ENCODE assay signal across 8 cellular contexts in the genomic region with DNA sequence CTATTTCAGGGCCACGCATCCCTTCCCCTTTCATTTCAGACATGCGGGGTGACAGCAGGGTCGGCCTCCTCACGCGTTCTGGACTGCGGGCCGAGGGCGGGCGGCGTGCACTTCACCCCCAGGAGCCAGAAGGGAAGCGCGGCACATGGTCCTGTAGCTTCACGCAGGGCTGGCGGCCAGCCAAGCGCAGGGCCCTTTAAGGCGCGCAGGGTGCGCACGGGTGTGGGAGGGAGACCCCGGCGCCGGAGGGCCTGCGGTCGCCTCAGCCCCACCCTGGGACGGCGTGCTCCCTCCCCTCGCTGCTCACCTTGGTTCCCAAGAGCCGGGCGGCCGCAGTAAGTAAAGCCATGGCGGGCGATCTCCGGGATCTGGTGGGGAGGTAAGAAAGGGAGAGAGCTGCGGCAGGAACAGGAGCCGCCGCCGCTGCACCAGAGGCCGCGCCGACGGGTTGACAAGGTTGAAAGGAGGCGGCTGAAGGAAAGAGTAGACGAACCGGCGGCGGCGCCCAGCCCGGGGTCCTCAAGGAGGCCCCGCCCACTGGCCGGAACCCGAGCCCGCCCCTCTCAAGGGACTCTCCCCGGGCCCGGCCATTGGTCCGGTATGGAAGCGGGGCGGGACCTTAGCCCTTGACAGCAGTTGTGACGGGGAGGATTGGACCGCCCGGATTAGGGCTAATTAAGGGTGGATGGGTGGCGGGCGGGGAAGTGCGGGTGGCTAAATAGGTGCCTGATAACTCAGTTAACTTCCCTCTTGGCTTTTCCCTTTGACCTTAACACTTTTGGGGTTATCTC. TPM values are rescaled to one million over a fixed set of nuclear protein-coding genes. Genes with fewer than 3 reads are reported as not detected.
A peak's percentile ranks its signal among the peaks of the same experiment; 100 is the strongest.
DNase-seq lines count a peak whose midpoint lies in the region; ATAC-seq lines count a peak whose summit lies in the region.

A gene (minus strand): TSS at position 478 of the 791 bp plus-strand sequence. CDS start 129 bp downstream, at position 349.

- no peaks in the 10 kb centered on the region for H3K27me3 Mint-ChIP-seq in activated CD8-positive, alpha-beta memory T cell treated with anti-CD3 and anti-CD28 coated beads, Interleukin-2, amount 10 ng/mL, durations not matched to agents 7 days and 5 days

- H3K36me3 ChIP-seq in NT2/D1 (ENCODE audit: insufficient read depth, insufficient read length, low read length) (peaks cover 68% of the 10 kb centered on the region), endocrine pancreas (ENCODE audit: control insufficient read depth, insufficient read depth, low read length) (no peaks in the 10 kb centered on the region), mesendoderm (ENCODE audit: control insufficient read depth, insufficient read depth, low read length) (no peaks in the 10 kb centered on the region)

- H2BK15ac ChIP-seq in mesendoderm (replicated peaks; ENCODE audit: low read depth), result no peak within 1 kb of the TSS

- H3K27me3 ChIP-seq in NT2/D1 (ENCODE audit: insufficient read depth, insufficient read length) (no peaks in the 10 kb centered on the region), endocrine pancreas (ENCODE audit: control insufficient read depth, insufficient read depth, low read length) (no peaks in the 10 kb centered on the region), mesendoderm (ENCODE audit: insufficient read depth, low read length, poor library complexity) (no peaks in the 10 kb centered on the region)

- H3K9ac ChIP-seq in NT2/D1 (ENCODE audit: insufficient read length, low read depth) (peak within 1 kb of the TSS; percentile 89), endocrine pancreas (ENCODE audit: control insufficient read depth, insufficient read depth, low read length) (peak within 1 kb of the TSS; percentile 85), mesendoderm (ENCODE audit: low read length) (peak within 1 kb of the TSS; percentile 98)

- peaks cover 32% of the 10 kb centered on the region for H3K79me2 ChIP-seq in mesendoderm (ENCODE audit: control insufficient read depth, insufficient read depth, low read length)

- H3K4me3 Mint-ChIP-seq in activated CD8-positive, alpha-beta memory T cell treated with anti-CD3 and anti-CD28 coated beads, Interleukin-2, amount 10 ng/mL, durations not matched to agents 7 days and 5 days, result peak within 1 kb of the TSS; percentile 90

- H3K9me3 ChIP-seq in NT2/D1 (ENCODE audit: insufficient read depth, low read length), result no peaks in the 10 kb centered on the region
- H3K9me3 ChIP-seq in endocrine pancreas (ENCODE audit: control insufficient read depth, low read length), result no peaks in the 10 kb centered on the region

- no peak within 1 kb of the TSS for H4K5ac ChIP-seq in mesendoderm (ENCODE audit: low read length)

- H2AK5ac ChIP-seq in mesendoderm (ENCODE audit: low read length), result peak within 1 kb of the TSS; percentile 56

- peak within 1 kb of the TSS; percentile 8 for H3K18ac ChIP-seq in mesendoderm (ENCODE audit: low read length)

- H3K79me1 ChIP-seq in mesendoderm (ENCODE audit: low read length), result peaks cover 16% of the 10 kb centered on the region

- CTCF ChIA-PET in activated CD8-positive, alpha-beta memory T cell treated with anti-CD3 and anti-CD28 coated beads, Interleukin-2, amount 10 ng/mL, durations not matched to agents 7 days and 5 days (lab: Charles Lee), result interaction anchor here (0.6 to 1.9 kb wide), 4 partner anchors 13 to 78 kb away, joined by 3 to 6 read pairs (median 4); a partner anchor contains a TSS

- ATAC-seq in GM21381 (IDR thresholded peaks at IDR 0.05; ENCODE audit: unreplicated experiment), result peak; percentile 92
- ATAC-seq in activated CD8-positive, alpha-beta memory T cell treated with anti-CD3 and anti-CD28 coated beads, Interleukin-2, amount 10 ng/mL, durations not matched to agents 7 days and 5 days, result peak; percentile 97

- DNase-seq in COR-L47 (lab: John Stamatoyannopoulos, UW) (peak; percentile 99), HUDEP-2 (lab: John Stamatoyannopoulos, UW; ENCODE audit: unreplicated experiment in 76 of 76) (peak; percentile 51 to 99 (median 97)), NT2/D1 (ENCODE audit: low read depth, low spot score) (peak; percentile 99), mesendoderm (peak; percentile 99)
- peak; percentile 99 for DNase-seq in activated CD8-positive, alpha-beta memory T cell treated with anti-CD3 and anti-CD28 coated beads, Interleukin-2, amount 10 ng/mL, durations not matched to agents 7 days and 5 days
- DNase-seq in stimulated activated CD8-positive, alpha-beta memory T cell treated with anti-CD3 and anti-CD28 coated beads, Interleukin-15, amount 100 ng/mL, for 1 hour (ENCODE audit: low read depth), result peak; percentile 96

- H3K27ac ChIP-seq in mesendoderm (ENCODE audit: low read depth, low read length), result peak within 1 kb of the TSS; percentile 84

- peaks cover 26% of the 10 kb centered on the region for H3K36me3 Mint-ChIP-seq in activated CD8-positive, alpha-beta memory T cell treated with anti-CD3 and anti-CD28 coated beads, Interleukin-2, amount 10 ng/mL, durations not matched to agents 7 days and 5 days

- H3K4me2 ChIP-seq in mesendoderm (ENCODE audit: low read length), result peak within 1 kb of the TSS; percentile 36

- H3K4ac ChIP-seq in mesendoderm (ENCODE audit: low read depth, low read length), result peak within 1 kb of the TSS; percentile 60

- no peak within 1 kb of the TSS for H3K23ac ChIP-seq in mesendoderm (ENCODE audit: low read length)

- H3K56ac ChIP-seq in mesendoderm (ENCODE audit: low read length), result peak within 1 kb of the TSS; percentile 95

- H3K4me1 ChIP-seq in NT2/D1 (ENCODE audit: insufficient read depth, insufficient read length), result peaks cover 2% of the 10 kb centered on the region
- H3K4me1 ChIP-seq in endocrine pancreas (ENCODE audit: control insufficient read depth, insufficient read depth, low read length), result no peaks in the 10 kb centered on the region
- H3K4me1 ChIP-seq in mesendoderm (ENCODE audit: control insufficient read depth, low read depth, low read length), result peaks cover 7% of the 10 kb centered on the region

- H4K8ac ChIP-seq in mesendoderm (ENCODE audit: low read depth, low read length), result no peak within 1 kb of the TSS

- peaks cover 49% of the 10 kb centered on the region for H3K4me1 Mint-ChIP-seq in activated CD8-positive, alpha-beta memory T cell treated with anti-CD3 and anti-CD28 coated beads, Interleukin-2, amount 10 ng/mL, durations not matched to agents 7 days and 5 days

- H2BK5ac ChIP-seq in mesendoderm (ENCODE audit: low read length), result peak within 1 kb of the TSS; percentile 20

- H3K27ac Mint-ChIP-seq in activated CD8-positive, alpha-beta memory T cell treated with anti-CD3 and anti-CD28 coated beads, Interleukin-2, amount 10 ng/mL, durations not matched to agents 7 days and 5 days, result peak within 1 kb of the TSS; percentile 89

- H3K4me3 ChIP-seq in NT2/D1 (ENCODE audit: insufficient read length, low read depth) (peak within 1 kb of the TSS; percentile 86), endocrine pancreas (ENCODE audit: control insufficient read depth, insufficient read depth, low read length) (peak within 1 kb of the TSS; percentile 87), mesendoderm (ENCODE audit: low read length) (peak within 1 kb of the TSS; percentile 98)

- no CpG with 5 or more reads among the region's 63 CpGs for WGBS in mesendoderm (ENCODE audit: extremely low coverage, insufficient coverage, low lambda C conversion rate)

- no peak within 1 kb of the TSS for H2BK120ac ChIP-seq in mesendoderm (ENCODE audit: low read depth, low read length)

- H3K9me3 Mint-ChIP-seq in activated CD8-positive, alpha-beta memory T cell treated with anti-CD3 and anti-CD28 coated beads, Interleukin-2, amount 10 ng/mL, durations not matched to agents 7 days and 5 days (ENCODE audit: low read depth), result no peaks in the 10 kb centered on the region

RNA-seq across cellular contexts. Expression of the gene that starts here (rescaled TPM):
- total RNA-seq in activated CD8-positive, alpha-beta memory T cell treated with anti-CD3 and anti-CD28 coated beads, Interleukin-2, amount 10 ng/mL, durations not matched to agents 7 days and 5 days, result 100 to 1,000 TPM; 174 to 242 TPM
- polyA plus RNA-seq in mesendoderm (2013, experiment 1 of 2), result 136 TPM
- 134 TPM for polyA plus RNA-seq in mesendoderm (2013, experiment 2 of 2)

Comparison
In these comparisons a context has a peak if more than half of its experiments do, and no peak if none do; other contexts are left out.
1. Peak in every context shown above with its lines: DNase-seq, ATAC-seq, H3K4me3 ChIP-seq and H3K27ac ChIP-seq.